Comparison of ENCODE assay signal across 13 cellular contexts in genomic region chr3:104388624-104389023, GRCh38.
A peak's percentile ranks its signal among the peaks of the same experiment; 100 is the strongest.
DNase-seq lines count a peak whose midpoint lies in the region; ATAC-seq lines count a peak whose summit lies in the region.
"Had no signal": no experiment of that assay in that cellular context is flagged by ENCODE, and none has a peak within 500 bp of the region (broad histone marks: within the 10 kb centered on the region; RNA-seq: fewer than 3 reads in every experiment).

No MANE protein-coding gene starts in this region.

- ATAC-seq in GM19463 (IDR thresholded peaks at IDR 0.05; ENCODE audit: unreplicated experiment) = no peak
- ATAC-seq in GM21390 (IDR thresholded peaks at IDR 0.05; ENCODE audit: unreplicated experiment) = no peak
- ATAC-seq in GM18502 (IDR thresholded peaks at IDR 0.05; ENCODE audit: poor library complexity, unreplicated experiment) = no peak
- ATAC-seq: stimulated activated naive CD8-positive, alpha-beta T cell treated with anti-CD3 and anti-CD28 coated beads, Interleukin-15, Interleukin-2, amounts not matched to agents 100 U/mL and 50 U/mL, for 24 hours had no signal

- peak; percentile 90 for DNase-seq in COR-L47 (lab: John Stamatoyannopoulos, UW)
- DNase-seq in LHCN-M2 (ENCODE audit: low read depth) = peak; percentile 36
- peak; percentile 61 for DNase-seq in RPMI8226
- DNase-seq in fibroblast of peridontal ligament (ENCODE audit: extremely low read depth) = peak; percentile 37
- DNase-seq in KBM-7 = no peak
- DNase-seq: activated CD4-positive, alpha-beta memory T cell treated with anti-CD3 and anti-CD28 coated beads, Interleukin-2, amount 10 ng/mL, durations not matched to agents 7 days and 5 days; activated effector memory CD4-positive, alpha-beta T cell treated with anti-CD3 and anti-CD28 coated beads, Interleukin-2, amount 50 U/mL, for 16 hours; caudate nucleus; sigmoid colon; stimulated activated naive CD8-positive, alpha-beta T cell treated with anti-CD3 and anti-CD28 coated beads, Interleukin-15, Interleukin-2, amounts not matched to agents 100 U/mL and 50 U/mL, for 24 hours had no signal

- in situ Hi-C loops in KBM-7 (cut with MboI; ENCODE audit: low pct_unique_long_range_greater_than_20kb, low sequenced_read_pairs) = no loop called here
